In genomic region chr20:55471052-55472006, GRCh38 we compare ENCODE assay signal across 1 cellular context.
TF ChIP-seq lines count a peak whose summit lies in the region.

No MANE protein-coding gene starts in this region.

TF ChIP-seq in HepG2, 621 proteins besides CTCF, POLR2A, EP300 and RAD21 (continued from another document and continues in another):
- TF ChIP-seq ZNF260 (CRISPR knock-in tag; IDR thresholded peaks at IDR 0.05; ENCODE audit: borderline replicate concordance, low read depth) (no peak), PATZ1 (CRISPR knock-in tag; IDR thresholded peaks at IDR 0.05) (no peak), ZNF143 (CRISPR knock-in tag; IDR thresholded peaks at IDR 0.05) (no peak; the same call in 1 of the 2 replicates), HNF1B (CRISPR knock-in tag; IDR thresholded peaks at IDR 0.05) (peak; percentile 95), ZNF256 (CRISPR knock-in tag; conservative IDR thresholded peaks at IDR 0.05) (0 out of 2 replicates have a peak, but pooled peaks have one; percentile 33), GPN1 (CRISPR knock-in tag; IDR thresholded peaks at IDR 0.05; ENCODE audit: borderline replicate concordance) (no peak), ZNF407 (CRISPR knock-in tag; IDR thresholded peaks at IDR 0.05; ENCODE audit: not compliant biosample characterization) (no peak), TEAD2 (CRISPR knock-in tag; IDR thresholded peaks at IDR 0.05) (no peak), HMGXB3 (CRISPR knock-in tag; IDR thresholded peaks at IDR 0.05; ENCODE audit: borderline replicate concordance) (no peak), ARNT2 (CRISPR knock-in tag; IDR thresholded peaks at IDR 0.05; ENCODE audit: low read depth) (no peak), ATF1 (CRISPR knock-in tag; IDR thresholded peaks at IDR 0.05) (peak; percentile 58; the same call in 1 of the 2 replicates), CEBPZ (IDR thresholded peaks at IDR 0.05; ENCODE audit: low read length) (no peak), ZNF276 (CRISPR knock-in tag; IDR thresholded peaks at IDR 0.05; ENCODE audit: low read depth) (no peak), ZNF740 (CRISPR knock-in tag; IDR thresholded peaks at IDR 0.05) (no peak), SRSF1 (optimal IDR thresholded peaks at IDR 0.05; ENCODE audit: low read depth, low read length) (no peak), ZBTB34 (CRISPR knock-in tag; IDR thresholded peaks at IDR 0.05) (no peak), NBN (conservative IDR thresholded peaks at IDR 0.05) (no peak), ZBTB2 (CRISPR knock-in tag; IDR thresholded peaks at IDR 0.05; ENCODE audit: low read depth) (no peak), ZNF788 (CRISPR knock-in tag; IDR thresholded peaks at IDR 0.05; ENCODE audit: borderline replicate concordance) (0 out of 2 replicates have a peak, but pooled peaks have one; percentile 30), ZBTB26 (CRISPR knock-in tag; IDR thresholded peaks at IDR 0.05; ENCODE audit: borderline replicate concordance) (peak; percentile 96), ZNF121 (CRISPR knock-in tag; IDR thresholded peaks at IDR 0.05) (no peak), ZNF629 (CRISPR knock-in tag; conservative IDR thresholded peaks at IDR 0.05) (no peak), KLF15 (CRISPR knock-in tag; IDR thresholded peaks at IDR 0.05; ENCODE audit: borderline replicate concordance) (no peak), ZNF225 (CRISPR knock-in tag; IDR thresholded peaks at IDR 0.05) (no peak)
